In the genomic region with DNA sequence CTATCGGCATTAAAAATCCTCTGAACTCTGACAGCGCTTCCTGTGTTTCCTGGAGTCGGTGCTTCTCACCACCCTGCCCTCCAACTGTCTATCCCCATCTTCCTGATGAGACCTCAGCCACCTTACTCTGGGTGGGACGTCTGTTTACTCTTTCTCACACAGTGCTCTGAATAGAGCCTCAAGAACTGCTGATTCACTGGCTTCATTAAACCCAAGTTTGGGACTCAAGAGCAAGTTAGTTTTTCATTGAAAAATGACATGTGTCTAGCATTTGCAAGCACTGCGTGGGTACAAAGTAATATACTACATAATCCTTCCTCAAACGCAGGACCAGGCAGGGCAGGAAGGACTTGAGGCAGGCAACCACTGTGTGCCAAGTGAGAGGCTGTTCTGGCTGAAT, we compare ENCODE assay signal across 19 cellular contexts.
"Had no signal": no experiment of that assay in that cellular context is flagged by ENCODE, and none has a peak within 500 bp of the region (broad histone marks: within the 10 kb centered on the region; RNA-seq: fewer than 3 reads in every experiment).

No MANE protein-coding gene starts in this region.

- H3K27me3 Mint-ChIP-seq: activated CD4-positive, alpha-beta T cell treated with anti-CD3 and anti-CD28 coated beads, Interleukin-2, amount 10 ng/mL, durations not matched to agents 24 days and 14 days; stimulated activated memory B cell treated with anti-CD40 and anti-IgM and Interleukin-4, amounts not matched to agents 10 μg/mL and 1 μg/mL and 100 μg/mL, for 72 hours had no signal

- H3K27ac Mint-ChIP-seq: activated CD4-positive, alpha-beta T cell treated with anti-CD3 and anti-CD28 coated beads, Interleukin-2, amount 10 ng/mL, durations not matched to agents 24 days and 14 days; stimulated activated memory B cell treated with anti-CD40 and anti-IgM and Interleukin-4, amounts not matched to agents 10 μg/mL and 1 μg/mL and 100 μg/mL, for 72 hours had no signal

- H3K9me3 Mint-ChIP-seq: activated CD4-positive, alpha-beta T cell treated with anti-CD3 and anti-CD28 coated beads, Interleukin-2, amount 10 ng/mL, durations not matched to agents 24 days and 14 days; stimulated activated memory B cell treated with anti-CD40 and anti-IgM and Interleukin-4, amounts not matched to agents 10 μg/mL and 1 μg/mL and 100 μg/mL, for 72 hours had no signal

- ATAC-seq: gastroesophageal sphincter, heart right ventricle had no signal

- DNase-seq: activated CD4-positive, alpha-beta T cell treated with anti-CD3 and anti-CD28 coated beads, Interleukin-2, amount 10 ng/mL, durations not matched to agents 24 days and 14 days; activated CD8-positive, alpha-beta memory T cell treated with anti-CD3 and anti-CD28 coated beads, Interleukin-2, amount 50 U/mL, for 4 hours; cerebellar nuclear complex; cortex of kidney; effector CD4-positive, alpha-beta T cell; heart right ventricle; kidney glomerular epithelial cell; left ventricle myocardium inferior; sigmoid colon; stimulated activated CD4-positive, alpha-beta T cell treated with anti-CD3 and anti-CD28 coated beads, Interleukin-4, amount 100 ng/mL, for 24 hours; T-helper 1 cell; upper lobe of left lung had no signal

- H3K4me3 Mint-ChIP-seq: activated CD4-positive, alpha-beta T cell treated with anti-CD3 and anti-CD28 coated beads, Interleukin-2, amount 10 ng/mL, durations not matched to agents 24 days and 14 days; stimulated activated memory B cell treated with anti-CD40 and anti-IgM and Interleukin-4, amounts not matched to agents 10 μg/mL and 1 μg/mL and 100 μg/mL, for 72 hours had no signal

- H3K9me3 ChIP-seq: ascending aorta, breast epithelium, esophagus muscularis mucosa, gastroesophageal sphincter, heart right ventricle, left ventricle myocardium inferior, neutrophil, sigmoid colon, thoracic aorta, upper lobe of left lung had no signal
